ENCODE assay signal across 24 cellular contexts in genomic region chr22:21672107-21672629, GRCh38. TPM values are rescaled to one million over a fixed set of nuclear protein-coding genes. Genes with fewer than 3 reads are reported as not detected.
"Had no signal": no experiment of that assay in that cellular context is flagged by ENCODE, and none has a peak within 500 bp of the region (broad histone marks: within the 10 kb centered on the region; RNA-seq: fewer than 3 reads in every experiment).

No MANE protein-coding gene starts in this region.

- ATAC-seq: activated naive CD8-positive, alpha-beta T cell treated with anti-CD3 and anti-CD28 coated beads, Interleukin-2, amount 50 U/mL, for 24 hours; activated T-helper 17 cell treated with anti-CD3 and anti-CD28 coated beads, Interleukin-2, amount 50 U/mL, for 72 hours; effector memory CD8-positive, alpha-beta T cell; left cardiac atrium; naive thymus-derived CD4-positive, alpha-beta T cell; pancreas; sciatic nerve; stimulated activated memory B cell treated with anti-CD40 and anti-IgM and Interleukin-4, amounts not matched to agents 10 μg/mL and 1 μg/mL and 100 μg/mL, for 72 hours; upper lobe of right lung; WTC11 had no signal

- FAIRE-seq: islet of Langerhans, pancreas had no signal

- H3K9me3 ChIP-seq: pancreas, thoracic aorta, upper lobe of right lung had no signal

- H2AFZ ChIP-seq: hepatocyte had no signal

- H3K4me3 ChIP-seq: hepatocyte, pancreas, smooth muscle cell, thoracic aorta, upper lobe of right lung had no signal

- H3K27ac Mint-ChIP-seq: activated CD4-positive, alpha-beta memory T cell treated with anti-CD3 and anti-CD28 coated beads for 36 hours; activated naive CD4-positive, alpha-beta T cell treated with anti-CD3 and anti-CD28 coated beads for 36 hours; activated naive CD8-positive, alpha-beta T cell treated with anti-CD3 and anti-CD28 coated beads, Interleukin-2, amount 50 U/mL, for 24 hours; activated T-helper 17 cell treated with anti-CD3 and anti-CD28 coated beads, Interleukin-2, amount 50 U/mL, for 72 hours; brain; stimulated activated memory B cell treated with anti-CD40 and anti-IgM and Interleukin-4, amounts not matched to agents 10 μg/mL and 1 μg/mL and 100 μg/mL, for 72 hours; WTC11 had no signal

- DNase-seq: activated CD4-positive, alpha-beta memory T cell treated with anti-CD3 and anti-CD28 coated beads for 36 hours; activated CD4-positive, alpha-beta T cell treated with anti-CD3 and anti-CD28 coated beads for 4 hours; activated naive CD4-positive, alpha-beta T cell treated with anti-CD3 and anti-CD28 coated beads for 36 hours; activated naive CD8-positive, alpha-beta T cell treated with anti-CD3 and anti-CD28 coated beads, Interleukin-2, amount 50 U/mL, for 24 hours; activated T-cell treated with anti-CD3 and anti-CD28 coated beads, Interleukin-2, amount 50 U/mL, for 1 hour; anterior cingulate cortex; caudate nucleus; effector memory CD8-positive, alpha-beta T cell; left cardiac atrium; mesenchymal stem cell; naive thymus-derived CD4-positive, alpha-beta T cell; stimulated activated CD4-positive, alpha-beta T cell treated with anti-CD3 and anti-CD28 coated beads, Interleukin-4, amount 100 ng/mL, for 24 hours; T-helper 2 cell; upper lobe of right lung had no signal

- H3K27ac ChIP-seq: hepatocyte, pancreas, thoracic aorta, upper lobe of right lung had no signal

- H3K4me2 ChIP-seq: hepatocyte, smooth muscle cell had no signal

- H3K4me3 Mint-ChIP-seq: activated CD4-positive, alpha-beta memory T cell treated with anti-CD3 and anti-CD28 coated beads for 36 hours; activated naive CD4-positive, alpha-beta T cell treated with anti-CD3 and anti-CD28 coated beads for 36 hours; activated naive CD8-positive, alpha-beta T cell treated with anti-CD3 and anti-CD28 coated beads, Interleukin-2, amount 50 U/mL, for 24 hours; activated T-helper 17 cell treated with anti-CD3 and anti-CD28 coated beads, Interleukin-2, amount 50 U/mL, for 72 hours; effector memory CD8-positive, alpha-beta T cell; naive thymus-derived CD4-positive, alpha-beta T cell; stimulated activated memory B cell treated with anti-CD40 and anti-IgM and Interleukin-4, amounts not matched to agents 10 μg/mL and 1 μg/mL and 100 μg/mL, for 72 hours; WTC11 had no signal

- H3K27me3 ChIP-seq: hepatocyte, pancreas, upper lobe of right lung had no signal

- H3K9me3 Mint-ChIP-seq: activated CD4-positive, alpha-beta memory T cell treated with anti-CD3 and anti-CD28 coated beads for 36 hours; activated naive CD4-positive, alpha-beta T cell treated with anti-CD3 and anti-CD28 coated beads for 36 hours; activated naive CD8-positive, alpha-beta T cell treated with anti-CD3 and anti-CD28 coated beads, Interleukin-2, amount 50 U/mL, for 24 hours; activated T-helper 17 cell treated with anti-CD3 and anti-CD28 coated beads, Interleukin-2, amount 50 U/mL, for 72 hours; effector memory CD8-positive, alpha-beta T cell; naive thymus-derived CD4-positive, alpha-beta T cell; stimulated activated memory B cell treated with anti-CD40 and anti-IgM and Interleukin-4, amounts not matched to agents 10 μg/mL and 1 μg/mL and 100 μg/mL, for 72 hours; WTC11 had no signal

- H3K27me3 Mint-ChIP-seq: activated CD4-positive, alpha-beta memory T cell treated with anti-CD3 and anti-CD28 coated beads for 36 hours; activated naive CD8-positive, alpha-beta T cell treated with anti-CD3 and anti-CD28 coated beads, Interleukin-2, amount 50 U/mL, for 24 hours; activated T-helper 17 cell treated with anti-CD3 and anti-CD28 coated beads, Interleukin-2, amount 50 U/mL, for 72 hours; brain; effector memory CD8-positive, alpha-beta T cell; naive thymus-derived CD4-positive, alpha-beta T cell; stimulated activated memory B cell treated with anti-CD40 and anti-IgM and Interleukin-4, amounts not matched to agents 10 μg/mL and 1 μg/mL and 100 μg/mL, for 72 hours had no signal

RNA-seq across cellular contexts. Expression of gene CCDC116, which starts 39.6 kb away (rescaled TPM):
- polyA plus RNA-seq: naive thymus-derived CD4-positive, alpha-beta T cell; smooth muscle cell had no signal
